18 cellular contexts compared by ENCODE assay signal in the genomic region with DNA sequence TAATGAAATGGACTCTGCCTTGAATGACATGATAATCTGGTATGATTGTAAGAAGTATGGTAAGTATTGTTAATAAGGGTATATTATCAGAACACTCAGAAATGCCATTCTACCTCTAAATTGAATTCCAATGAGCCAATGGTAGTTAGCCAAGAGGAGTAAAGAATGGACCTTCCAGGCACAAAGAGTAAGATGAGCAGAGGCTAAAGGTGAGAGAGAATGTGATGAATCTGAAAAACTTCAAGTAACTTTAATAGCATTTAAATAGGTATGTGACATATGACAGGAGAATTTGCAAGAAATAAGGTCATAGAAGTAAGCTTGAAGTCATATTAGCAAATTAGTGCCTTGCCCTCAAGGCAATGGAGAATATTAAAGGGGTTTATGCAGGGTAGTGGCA.
DNase-seq lines count a peak whose midpoint lies in the region; ATAC-seq, FAIRE-seq and TF ChIP-seq lines count a peak whose summit lies in the region.
"Had no signal": no experiment of that assay in that cellular context is flagged by ENCODE, and none has a peak within 500 bp of the region (broad histone marks: within the 10 kb centered on the region; RNA-seq: fewer than 3 reads in every experiment).

No MANE protein-coding gene starts in this region.

- TF ChIP-seq RAD21 in H1 (IDR thresholded peaks at IDR 0.05 in 1 of 2, conservative IDR thresholded peaks at IDR 0.05 in 1 of 2; ENCODE audit: low read depth in 2 of 2, low read length in 2 of 2), result no peak

- intact Hi-C loops in stomach (cut with DNase I; ENCODE audit: low total_unique reads), result no loop called here
- intact Hi-C loops in CD14-positive monocyte (cut with micrococcal nuclease), result no loop called here

- H2AK5ac ChIP-seq in H1 (ENCODE audit: low read depth, low read length) (peak overlapping the region; percentile 82; the same call in 1 of the 2 replicates), neuronal stem cell (ENCODE audit: low read depth, low read length) (no peak overlapping the region)

- no peak for TF ChIP-seq EP300 in H1 (IDR thresholded peaks at IDR 0.05; ENCODE audit: borderline replicate concordance in 1 of 2, low read depth in 2 of 2, low read length in 2 of 2)
- no peak for TF ChIP-seq EP300 in stomach (IDR thresholded peaks at IDR 0.05)

- H2BK5ac ChIP-seq in H1 (ENCODE audit: low read depth, low read length) (0 out of 2 replicates have a peak overlapping the region, but pooled peaks have one; percentile 18), neuronal stem cell (ENCODE audit: low read length) (no peak overlapping the region)

- H3K18ac ChIP-seq in H1 (ENCODE audit: extremely low read depth, low read length) (no peak overlapping the region), neuronal stem cell (ENCODE audit: low read length) (no peak overlapping the region)

- H4K5ac ChIP-seq in H1 (ENCODE audit: insufficient read length, low read depth, low read length), result no peak overlapping the region

- H3K9me3 ChIP-seq in H1 (ENCODE audit: insufficient read depth in 2 of 2, low read depth in 1 of 2, low read length in 1 of 2) (no peaks in the 10 kb centered on the region), neuronal stem cell (replicated peaks in 1 of 2; ENCODE audit: control insufficient read depth in 2 of 2, insufficient read depth in 1 of 2, low read depth in 1 of 2, low read length in 2 of 2) (no peaks in the 10 kb centered on the region), stomach (no peaks in the 10 kb centered on the region)
- H3K9me3 ChIP-seq: BE2C had no signal

- H3K79me2 ChIP-seq in H1 (ENCODE audit: control insufficient read depth in 1 of 2, insufficient read depth in 2 of 2, low read length in 2 of 2), result no peaks in the 10 kb centered on the region

- no peaks in the 10 kb centered on the region for H3K4me1 Mint-ChIP-seq in CD14-positive monocyte
- H3K4me1 Mint-ChIP-seq: CD4-positive, alpha-beta memory T cell had no signal

- TF ChIP-seq CTCF in C4-2B (conservative IDR thresholded peaks at IDR 0.05) (no peak), H1 (IDR thresholded peaks at IDR 0.05; ENCODE audit: control extremely low read depth in 1 of 3, insufficient read depth in 1 of 3, low read depth in 1 of 3, low read length in 3 of 3) (no peak), stomach (IDR thresholded peaks at IDR 0.05) (no peak), CD14-positive monocyte (IDR thresholded peaks at IDR 0.05) (no peak)

- H3K79me1 ChIP-seq in H1 (ENCODE audit: low read depth, low read length), result no peaks in the 10 kb centered on the region
- no peaks in the 10 kb centered on the region for H3K79me1 ChIP-seq in neuronal stem cell (ENCODE audit: low read depth, low read length)

- H3K36me3 Mint-ChIP-seq in CD14-positive monocyte, result no peaks in the 10 kb centered on the region
- H3K36me3 Mint-ChIP-seq: CD4-positive, alpha-beta memory T cell had no signal

- H3K27me3 ChIP-seq in H1 (replicated peaks in 1 of 4; ENCODE audit: control insufficient read depth in 3 of 4, extremely low read depth in 1 of 4, insufficient read depth in 3 of 4, low read length in 3 of 4), result no peaks in the 10 kb centered on the region
- no peaks in the 10 kb centered on the region for H3K27me3 ChIP-seq in neuronal stem cell (ENCODE audit: control insufficient read depth in 3 of 3, insufficient read depth in 3 of 3, low read depth in 1 of 3, low read length in 3 of 3)
- H3K27me3 ChIP-seq in stomach, result no peaks in the 10 kb centered on the region
- H3K27me3 ChIP-seq: BE2C had no signal

- H3K9ac ChIP-seq in H1 (replicated peaks in 1 of 4; ENCODE audit: extremely low read depth in 1 of 4, low read depth in 3 of 4, low read length in 3 of 4) (0 out of 7 replicates have a peak overlapping the region, but pooled peaks of 1 of the 4 experiments have one; percentile 4), neuronal stem cell (ENCODE audit: low read depth, low read length, poor library complexity) (no peak overlapping the region)

- H2BK15ac ChIP-seq in H1 (ENCODE audit: low read length), result 0 out of 2 replicates have a peak overlapping the region, but pooled peaks have one; percentile 73
- no peak overlapping the region for H2BK15ac ChIP-seq in neuronal stem cell (ENCODE audit: low read length)

- CTCF ChIA-PET in H1 (lab: Charles Lee; ENCODE audit: partially characterized antibody), result interaction anchor here (1.0 kb wide), 1 partner anchor 9 kb away, joined by 4 read pairs; no protein-coding TSS in a partner anchor

- POLR2A ChIA-PET in H1 (lab: Charles Lee; ENCODE audit: partially characterized antibody), result no interaction called here

- H3K14ac ChIP-seq in H1 (ENCODE audit: insufficient read length) (no peak overlapping the region), neuronal stem cell (ENCODE audit: low read length) (no peak overlapping the region)

- H3K4me1 ChIP-seq in H1 (replicated peaks in 1 of 4; ENCODE audit: control insufficient read depth in 3 of 4, insufficient read depth in 4 of 4, low read length in 3 of 4), result peaks cover 0 to 2% (median 0%) of the 10 kb centered on the region in 4 experiments; a peak in 3 of 7 replicates
- peaks cover 1 to 5% of the 10 kb centered on the region in 2 donors for H3K4me1 ChIP-seq in neuronal stem cell (ENCODE audit: control insufficient read depth in 2 of 2, insufficient read depth in 1 of 2, low read depth in 1 of 2, low read length in 2 of 2)
- no peaks in the 10 kb centered on the region for H3K4me1 ChIP-seq in stomach
- H3K4me1 ChIP-seq: BE2C had no signal

- no peak overlapping the region for H3K4me3 ChIP-seq in H1 (ENCODE audit: extremely low read depth in 1 of 4, insufficient read depth in 2 of 4, low read depth in 3 of 4, low read length in 4 of 4)
- no peak overlapping the region for H3K4me3 ChIP-seq in neuronal stem cell (ENCODE audit: low read length in 2 of 2)
- no peak overlapping the region for H3K4me3 ChIP-seq in stomach
- H3K4me3 ChIP-seq: K562 had no signal

- H2BK12ac ChIP-seq in H1 (ENCODE audit: low read depth, low read length) (peak overlapping the region; percentile 76), neuronal stem cell (ENCODE audit: low read length) (peak overlapping the region; percentile 24)

- no peaks in the 10 kb centered on the region for H4K20me1 ChIP-seq in H1 (replicated peaks in 1 of 2; ENCODE audit: control insufficient read depth in 1 of 2, insufficient read depth in 2 of 2, low read length in 2 of 2)

- no peak overlapping the region for H3K4me2 ChIP-seq in H1 (ENCODE audit: insufficient read depth in 1 of 2, low read depth in 2 of 2, low read length in 2 of 2)
- no peak overlapping the region for H3K4me2 ChIP-seq in neuronal stem cell (ENCODE audit: insufficient read depth, low read length, poor library complexity, severe bottlenecking)

- no peak overlapping the region for H3K27ac Mint-ChIP-seq in CD14-positive monocyte
- H3K27ac Mint-ChIP-seq: CD4-positive, alpha-beta memory T cell; H9 had no signal

- no peak overlapping the region for H2BK20ac ChIP-seq in H1 (ENCODE audit: low read length)

- H3K4ac ChIP-seq in H1 (replicated peaks; ENCODE audit: insufficient read length, low read depth, low read length) (no peak overlapping the region), neuronal stem cell (ENCODE audit: low read length) (no peak overlapping the region)

- no peak for FAIRE-seq in H1 (lab: Jason Lieb, UNC)
- FAIRE-seq: K562 had no signal

- no peak overlapping the region for H3K4me3 Mint-ChIP-seq in CD14-positive monocyte
- H3K4me3 Mint-ChIP-seq: CD4-positive, alpha-beta memory T cell; H9 had no signal

- H3K23ac ChIP-seq in H1 (ENCODE audit: insufficient read length) (no peak overlapping the region), neuronal stem cell (ENCODE audit: low read depth, low read length, poor library complexity) (no peak overlapping the region)

- DNase-seq in H1 (ENCODE audit: low read depth in 1 of 2, low spot score in 2 of 2) (no peak), neuronal stem cell (ENCODE audit: low spot score) (no peak), stomach (no peak), CD14-positive monocyte (ENCODE audit: low spot score) (no peak), ACHN (no peak)
- DNase-seq: 8988T; BE2C; C1 segment of cervical spinal cord; CD4-positive, alpha-beta memory T cell; DMS153; DMS79; GDM1; GOT3; H9 had no signal

- no peak overlapping the region for H3K56ac ChIP-seq in H1 (replicated peaks; ENCODE audit: insufficient read length, low read depth, low read length)

- H3K27me3 Mint-ChIP-seq in CD14-positive monocyte (ENCODE audit: low read depth in 3 of 3), result no peaks in the 10 kb centered on the region

- H4K91ac ChIP-seq in H1 (replicated peaks; ENCODE audit: insufficient read length, low read length) (no peak overlapping the region), neuronal stem cell (ENCODE audit: low read depth, low read length, poor library complexity) (no peak overlapping the region)

- H4K8ac ChIP-seq in H1 (ENCODE audit: extremely low read depth, insufficient read depth, low read length) (no peak overlapping the region), neuronal stem cell (ENCODE audit: low read depth, low read length) (no peak overlapping the region)

- H2AFZ ChIP-seq in H1 (ENCODE audit: low read length), result no peak overlapping the region
- no peak overlapping the region for H2AFZ ChIP-seq in neuronal stem cell (ENCODE audit: low read length)

- no peak for ATAC-seq in HG02938 (IDR thresholded peaks at IDR 0.05; ENCODE audit: unreplicated experiment)
- ATAC-seq: K562 had no signal

- in situ Hi-C loops in ACHN (cut with HindIII; ENCODE audit: low pct_ligation_motif_present, low pct_unique_long_range_greater_than_20kb, low sequenced_read_pairs), result no loop called here

- H3K9me3 Mint-ChIP-seq in CD14-positive monocyte, result no peaks in the 10 kb centered on the region
- H3K9me3 Mint-ChIP-seq: CD4-positive, alpha-beta memory T cell; H9 had no signal

- H3K23me2 ChIP-seq in H1 (ENCODE audit: low read depth, low read length), result no peaks in the 10 kb centered on the region; the same call in 1 of the 2 replicates

- H3K27ac ChIP-seq in C4-2B (peak overlapping the region; percentile 68; the same call in 1 of the 2 replicates), H1 (ENCODE audit: low read depth, low read length) (no peak overlapping the region), neuronal stem cell (replicated peaks; ENCODE audit: low read length) (no peak overlapping the region), stomach (no peak overlapping the region)
- H3K27ac ChIP-seq: HL-60 had no signal

- H3K36me3 ChIP-seq in H1 (ENCODE audit: control insufficient read depth in 2 of 4, insufficient read depth in 4 of 4, low read length in 3 of 4) (no peaks in the 10 kb centered on the region), neuronal stem cell (replicated peaks in 1 of 2; ENCODE audit: control insufficient read depth in 2 of 2, insufficient read depth in 2 of 2, low read length in 2 of 2) (no peaks in the 10 kb centered on the region), stomach (no peaks in the 10 kb centered on the region)
- H3K36me3 ChIP-seq: BE2C had no signal

- H2BK120ac ChIP-seq in H1 (replicated peaks; ENCODE audit: low read depth, low read length) (no peak overlapping the region), neuronal stem cell (ENCODE audit: low read depth, low read length) (no peak overlapping the region)

- no peak for TF ChIP-seq POLR2A in H1 (IDR thresholded peaks at IDR 0.05; ENCODE audit: control extremely low read depth in 1 of 2, low read depth in 2 of 2, low read length in 2 of 2)
- TF ChIP-seq POLR2A in stomach (IDR thresholded peaks at IDR 0.05), result no peak

TF ChIP-seq in H1, 55 proteins besides CTCF, POLR2A, EP300 and RAD21:
- TF ChIP-seq CHD2 (IDR thresholded peaks at IDR 0.05; ENCODE audit: low read length), result no peak
- no peak for TF ChIP-seq ZNF274 (IDR thresholded peaks at IDR 0.05; ENCODE audit: borderline replicate concordance, extremely low read depth, low read length)
TF ChIP-seq in H1: peak in this region for 0.
